In genomic region chr1:41661428-41662060, GRCh38 we compare ENCODE assay signal across 8 cellular contexts.
DNase-seq lines count a peak whose midpoint lies in the region; ATAC-seq, FAIRE-seq and TF ChIP-seq lines count a peak whose summit lies in the region.

No MANE protein-coding gene starts in this region.

- peaks cover 0 to 18% of the 10 kb centered on the region in 2 donors for H3K27me3 ChIP-seq in left lung

- intact Hi-C loops in left lung (cut with DNase I), result no loop called here

- H3K27ac ChIP-seq in left lung (peak overlapping the region in 1 of 2 donors; percentile 69), substantia nigra (ENCODE audit: low read depth, low read length, poor library complexity, severe bottlenecking) (peak overlapping the region; percentile 55)

- TF ChIP-seq CTCF in astrocyte of the cerebellum (IDR thresholded peaks at IDR 0.05; ENCODE audit: low read depth, low read length, missing control alignments) (no peak), left lung (IDR thresholded peaks at IDR 0.05) (no peak)

- in situ Hi-C loops in astrocyte of the cerebellum (cut with HindIII; ENCODE audit: low sequenced_read_pairs), result no loop called here

- peaks cover 17 to 63% of the 10 kb centered on the region in 2 donors for H3K4me1 ChIP-seq in left lung

- no peak for FAIRE-seq in GM19239 (lab: Jason Lieb, UNC)

- no peaks in the 10 kb centered on the region for H3K36me3 ChIP-seq in left lung

- DNase-seq in COLO668 (lab: John Stamatoyannopoulos, UW; ENCODE audit: unreplicated experiment), result peak; percentile 78
- DNase-seq in NCI-H2029 treated with DMSO at 0.1 percent for 48 hours (lab: John Stamatoyannopoulos, UW), result peak; percentile 91
- DNase-seq in astrocyte of the cerebellum (ENCODE audit: low read depth), result no peak
- DNase-seq in left lung, result peak in 1 of 2 donors; percentile 85
- peak in 19 of 49 donors; percentile 14 to 59 (median 46) for DNase-seq in substantia nigra (lab: John Stamatoyannopoulos, UW)
- DNase-seq in NCI-H2081 treated with DMSO at 0.1 percent for 48 hours (lab: John Stamatoyannopoulos, UW), result no peak
- no peak for DNase-seq in GM19239 (ENCODE audit: insufficient read length, low spot score)

- ATAC-seq in GM21529 (IDR thresholded peaks at IDR 0.05; ENCODE audit: unreplicated experiment), result peak; percentile 11
- peak; percentile 5 for ATAC-seq in left lung

- H3K4me3 ChIP-seq in astrocyte of the cerebellum (ENCODE audit: low read depth, low read length) (peak overlapping the region; percentile 52), left lung (peak overlapping the region; percentile 58 to 59)

- no peaks in the 10 kb centered on the region for H3K9me3 ChIP-seq in left lung

Comparison
In these comparisons a context has a peak if more than half of its experiments do, and no peak if none do; other contexts are left out.
1. DNase-seq: peak in COLO668 (single experiment) and NCI-H2029 treated with DMSO at 0.1 percent for 48 hours (single experiment); none in astrocyte of the cerebellum (single experiment), NCI-H2081 treated with DMSO at 0.1 percent for 48 hours (single experiment) and GM19239 (single experiment).